In genomic region chr11:119340335-119341221, GRCh38 we compare ENCODE assay signal across 9 cellular contexts. TPM values are rescaled to one million over a fixed set of nuclear protein-coding genes. Genes with fewer than 3 reads are reported as not detected.
A peak's percentile ranks its signal among the peaks of the same experiment; 100 is the strongest.
DNase-seq lines count a peak whose midpoint lies in the region; ATAC-seq and TF ChIP-seq lines count a peak whose summit lies in the region.
"Had no signal": no experiment of that assay in that cellular context is flagged by ENCODE, and none has a peak within 500 bp of the region (broad histone marks: within the 10 kb centered on the region; RNA-seq: fewer than 3 reads in every experiment).

Gene C1QTNF5 (minus strand): TSS chr11:119340883. CDS start chr11:119340397, 486 bp downstream.

- H3K27me3 ChIP-seq in Caco-2 (replicated peaks; ENCODE audit: control insufficient read depth, insufficient read depth, low read length) (no peaks in the 10 kb centered on the region; the same call in 1 of the 2 replicates), ascending aorta (no peaks in the 10 kb centered on the region)

- DNase-seq in Caco-2 (no peak), ascending aorta (ENCODE audit: low spot score in 2 of 2) (peak; percentile 68 to 90), hepatic stellate cell (ENCODE audit: low spot score) (peak; percentile 86), posterior vena cava (ENCODE audit: low spot score) (peak; percentile 96), H4 (ENCODE audit: low spot score) (no peak)
- no peak for DNase-seq in central memory CD4-positive, alpha-beta T cell

- peak within 1 kb of the TSS; percentile 45 for H3K4me3 ChIP-seq in Caco-2 (ENCODE audit: low read depth, low read length)
- peak within 1 kb of the TSS; percentile 66 to 94 for H3K4me3 ChIP-seq in ascending aorta

- TF ChIP-seq CTCF in Caco-2 (IDR thresholded peaks at IDR 0.05; ENCODE audit: insufficient read depth in 1 of 2, low read depth in 1 of 2, low read length in 1 of 2, severe bottlenecking in 1 of 2, unreplicated experiment in 1 of 2) = no peak
- no peak for TF ChIP-seq CTCF in ascending aorta (IDR thresholded peaks at IDR 0.05)

- peaks cover 10% of the 10 kb centered on the region for H3K36me3 Mint-ChIP-seq in Caco-2 (ENCODE audit: insufficient read depth, unreplicated experiment)

- no peak within 1 kb of the TSS for H3K27ac Mint-ChIP-seq in Caco-2 (ENCODE audit: unreplicated experiment)

- BruUV-seq in Caco-2 (replicated peaks; lab: Mats Ljungman, UMichigan) = no TSS peak

- intact Hi-C loops in Caco-2 (cut with micrococcal nuclease; ENCODE audit: unreplicated experiment) = no loop called here
- intact Hi-C loops in ascending aorta (cut with DNase I) = loop anchor here (1.0 to 5.0 kb wide), 2 partner anchors 42 to 171 kb away; partner anchors contain the start of gene USP2
- intact Hi-C loops in posterior vena cava (cut with DNase I) = loop anchor here in 1 of 2 donors (10.0 kb wide), 1 partner anchor 134 kb away; no protein-coding TSS in a partner anchor

- peak within 1 kb of the TSS; percentile 88 to 96 for H3K27ac ChIP-seq in ascending aorta

- H3K9me3 ChIP-seq in Caco-2 (no peaks in the 10 kb centered on the region), ascending aorta (no peaks in the 10 kb centered on the region)

- POLR2A ChIA-PET in Caco-2 (lab: Charles Lee) = interaction anchor here (0.7 to 1.7 kb wide), 4 partner anchors 20 to 38 kb away, joined by 3 to 13 read pairs (median 5); no protein-coding TSS in a partner anchor

- H3K4me1 ChIP-seq in Caco-2 (peaks cover 30% of the 10 kb centered on the region), ascending aorta (peaks cover 4 to 29% of the 10 kb centered on the region in 2 donors)

- H3K9me3 Mint-ChIP-seq in Caco-2 (ENCODE audit: unreplicated experiment) = no peaks in the 10 kb centered on the region
- H3K9me3 Mint-ChIP-seq: T-cell had no signal

- H3K36me3 ChIP-seq in Caco-2 (ENCODE audit: control insufficient read depth, insufficient read depth, low read length) (0 out of 2 replicates have a peak, but pooled peaks cover 1% of the 10 kb centered on the region), ascending aorta (peaks cover 0 to 6% of the 10 kb centered on the region in 2 donors)

- ATAC-seq in HG02870 (IDR thresholded peaks at IDR 0.05; ENCODE audit: unreplicated experiment) = no peak
- no peak for ATAC-seq in HG03095 (IDR thresholded peaks at IDR 0.05; ENCODE audit: unreplicated experiment)

- peaks cover 3% of the 10 kb centered on the region for H3K27me3 Mint-ChIP-seq in Caco-2 (ENCODE audit: insufficient read depth, unreplicated experiment)

- peaks cover 29% of the 10 kb centered on the region for H3K4me1 Mint-ChIP-seq in Caco-2 (ENCODE audit: low read depth, unreplicated experiment)

- peak within 1 kb of the TSS; percentile 69 for H3K4me3 Mint-ChIP-seq in Caco-2 (ENCODE audit: unreplicated experiment)

- CTCF ChIA-PET in Caco-2 (lab: Charles Lee) = interaction anchor here (0.6 to 7.8 kb wide), 24 partner anchors 7 to 273 kb away, joined by 3 to 220 read pairs (median 6); partner anchors contain the start of genes HINFP, HMBS, USP2 and VPS11

RNA-seq across cellular contexts. Expression of gene C1QTNF5, which starts in this region (rescaled TPM):
- total RNA-seq in Caco-2 (2022) = 0.56 and 1.2 TPM in 2 replicates
- 95.8 TPM for total RNA-seq in ascending aorta
- total RNA-seq in posterior vena cava = 10 to 100 TPM; 57.7 to 63.0 TPM
- not detected in 2 replicates for total RNA-seq in H4 (2014; rRNA removed; shearing (Covaris generic))
- total RNA-seq: T-cell had no signal

Comparison
In these comparisons a context has a peak if more than half of its experiments do, and no peak if none do; other contexts are left out.
1. RNA of gene C1QTNF5 (total RNA-seq): 95.8 TPM in ascending aorta (single experiment) and 57.7 to 63.0 TPM in posterior vena cava; 0.56 to 1.2 TPM in Caco-2 and not detected in H4; every median in the first group is over 10 times any median in the second.
2. DNase-seq: peak in ascending aorta (2 of 2), hepatic stellate cell (single experiment) and posterior vena cava (single experiment); none in Caco-2 (0 of 2), H4 (single experiment) and central memory CD4-positive, alpha-beta T cell (single experiment).